23 cellular contexts compared by ENCODE assay signal in genomic region chr14:69606816-69607215, GRCh38. TPM values are rescaled to one million over a fixed set of nuclear protein-coding genes. Genes with fewer than 3 reads are reported as not detected.
"Had no signal": no experiment of that assay in that cellular context is flagged by ENCODE, and none has a peak within 500 bp of the region (broad histone marks: within the 10 kb centered on the region; RNA-seq: fewer than 3 reads in every experiment).

No MANE protein-coding gene starts in this region.

- ATAC-seq: effector memory CD8-positive, alpha-beta T cell had no signal

- H3K36me3 ChIP-seq: lower lobe of right lung, neutrophil, tibial nerve had no signal

- H3K4me3 ChIP-seq: lower lobe of right lung, tibial nerve had no signal

- H3K27ac ChIP-seq: epithelial cell of prostate, lower lobe of right lung, neutrophil, parathyroid adenoma, tibial nerve had no signal

- H3K27me3 ChIP-seq: neutrophil, tibial nerve had no signal

- DNase-seq: activated CD4-positive, alpha-beta memory T cell treated with anti-CD3 and anti-CD28 coated beads, Interleukin-2, amount 10 ng/mL, durations not matched to agents 7 days and 5 days; activated CD4-positive, alpha-beta T cell treated with anti-CD3 and anti-CD28 coated beads for 1 hour; activated effector memory CD4-positive, alpha-beta T cell treated with Interleukin-2 at 50 U/mL for 16 hours; activated naive CD8-positive, alpha-beta T cell treated with anti-CD3 and anti-CD28 coated beads for 36 hours; activated T-cell treated with anti-CD3 and anti-CD28 coated beads, Interleukin-2, amount 50 U/mL, for 24 hours; cortex of kidney; effector memory CD8-positive, alpha-beta T cell; foreskin melanocyte; SK-N-SH; stimulated activated CD4-positive, alpha-beta T cell treated with anti-CD3 and anti-CD28 coated beads, Interleukin-4, amount 100 ng/mL, for 24 hours; stimulated activated naive CD4-positive, alpha-beta T cell; substantia nigra; T-helper 1 cell; T1000 had no signal

- H3K27ac Mint-ChIP-seq: activated CD4-positive, alpha-beta memory T cell treated with anti-CD3 and anti-CD28 coated beads, Interleukin-2, amount 10 ng/mL, durations not matched to agents 7 days and 5 days; activated naive CD8-positive, alpha-beta T cell treated with anti-CD3 and anti-CD28 coated beads for 36 hours; effector memory CD8-positive, alpha-beta T cell had no signal

- H3K9me3 Mint-ChIP-seq: activated CD4-positive, alpha-beta memory T cell treated with anti-CD3 and anti-CD28 coated beads, Interleukin-2, amount 10 ng/mL, durations not matched to agents 7 days and 5 days; activated naive CD8-positive, alpha-beta T cell treated with anti-CD3 and anti-CD28 coated beads for 36 hours; activated T-cell treated with anti-CD3 and anti-CD28 coated beads, Interleukin-2, amount 50 U/mL, for 24 hours; brain; central memory CD8-positive, alpha-beta T cell; effector memory CD8-positive, alpha-beta T cell had no signal

- H3K27me3 Mint-ChIP-seq: activated CD4-positive, alpha-beta memory T cell treated with anti-CD3 and anti-CD28 coated beads, Interleukin-2, amount 10 ng/mL, durations not matched to agents 7 days and 5 days; activated naive CD8-positive, alpha-beta T cell treated with anti-CD3 and anti-CD28 coated beads for 36 hours; activated T-cell treated with anti-CD3 and anti-CD28 coated beads, Interleukin-2, amount 50 U/mL, for 24 hours; central memory CD8-positive, alpha-beta T cell; effector memory CD8-positive, alpha-beta T cell had no signal

- H3K4me3 Mint-ChIP-seq: activated CD4-positive, alpha-beta memory T cell treated with anti-CD3 and anti-CD28 coated beads, Interleukin-2, amount 10 ng/mL, durations not matched to agents 7 days and 5 days; activated naive CD8-positive, alpha-beta T cell treated with anti-CD3 and anti-CD28 coated beads for 36 hours; activated T-cell treated with anti-CD3 and anti-CD28 coated beads, Interleukin-2, amount 50 U/mL, for 24 hours; central memory CD8-positive, alpha-beta T cell; effector memory CD8-positive, alpha-beta T cell had no signal

- H3K36me3 Mint-ChIP-seq: activated naive CD8-positive, alpha-beta T cell treated with anti-CD3 and anti-CD28 coated beads for 36 hours; brain had no signal

- H3K9me3 ChIP-seq: lower lobe of right lung, neutrophil, SK-N-SH, tibial nerve had no signal

- H3K4me1 ChIP-seq: parathyroid adenoma had no signal

RNA-seq across cellular contexts. Expression of gene CCDC177, which starts 32.1 kb away (rescaled TPM):
- total RNA-seq: activated CD4-positive, alpha-beta memory T cell treated with anti-CD3 and anti-CD28 coated beads, Interleukin-2, amount 10 ng/mL, durations not matched to agents 7 days and 5 days; activated naive CD8-positive, alpha-beta T cell treated with anti-CD3 and anti-CD28 coated beads for 36 hours; fibroblast of lung; lower lobe of right lung; renal cortical epithelial cell; tibial nerve had no signal
- polyA plus RNA-seq: fibroblast of lung, SK-N-SH had no signal
